ENCODE assay signal across 27 cellular contexts in genomic region chr20:4476903-4477302, GRCh38.
A peak's percentile ranks its signal among the peaks of the same experiment; 100 is the strongest.
DNase-seq lines count a peak whose midpoint lies in the region; ATAC-seq, FAIRE-seq and TF ChIP-seq lines count a peak whose summit lies in the region.
"Had no signal": no experiment of that assay in that cellular context is flagged by ENCODE, and none has a peak within 500 bp of the region (broad histone marks: within the 10 kb centered on the region; RNA-seq: fewer than 3 reads in every experiment).

No MANE protein-coding gene starts in this region.

- no peak for FAIRE-seq in astrocyte (lab: Jason Lieb, UNC)
- FAIRE-seq: GM19239 had no signal

- no peak overlapping the region for H3K9ac ChIP-seq in astrocyte (ENCODE audit: low read length)

- no peak overlapping the region for H3K4me3 Mint-ChIP-seq in astrocyte (ENCODE audit: unreplicated experiment)
- H3K4me3 Mint-ChIP-seq in activated T-helper 17 cell treated with anti-CD3 and anti-CD28 coated beads, Interleukin-2, amount 50 U/mL, for 72 hours = no peak overlapping the region
- H3K4me3 Mint-ChIP-seq: activated CD4-positive, alpha-beta T cell treated with anti-CD3 and anti-CD28 coated beads for 36 hours; activated CD8-positive, alpha-beta memory T cell treated with anti-CD3 and anti-CD28 coated beads, Interleukin-2, amount 10 ng/mL, durations not matched to agents 7 days and 5 days; activated naive CD4-positive, alpha-beta T cell treated with anti-CD3 and anti-CD28 coated beads, Interleukin-2, amount 10 ng/mL, durations not matched to agents 7 days and 5 days; naive thymus-derived CD4-positive, alpha-beta T cell; stimulated activated naive B cell treated with anti-CD40 and anti-IgM and Interleukin-4, amounts not matched to agents 10 μg/mL and 1 μg/mL and 100 μg/mL, for 72 hours; T-helper 17 cell had no signal

- H3K4me1 ChIP-seq in astrocyte (ENCODE audit: insufficient read depth, low read length) = no peaks in the 10 kb centered on the region
- H3K4me1 ChIP-seq: heart left ventricle, Peyer's patch had no signal

- H3K27ac Mint-ChIP-seq in astrocyte (ENCODE audit: unreplicated experiment) = no peak overlapping the region
- no peak overlapping the region for H3K27ac Mint-ChIP-seq in activated T-helper 17 cell treated with anti-CD3 and anti-CD28 coated beads, Interleukin-2, amount 50 U/mL, for 72 hours
- H3K27ac Mint-ChIP-seq: activated CD4-positive, alpha-beta T cell treated with anti-CD3 and anti-CD28 coated beads for 36 hours; activated CD8-positive, alpha-beta memory T cell treated with anti-CD3 and anti-CD28 coated beads, Interleukin-2, amount 10 ng/mL, durations not matched to agents 7 days and 5 days; activated naive CD4-positive, alpha-beta T cell treated with anti-CD3 and anti-CD28 coated beads, Interleukin-2, amount 10 ng/mL, durations not matched to agents 7 days and 5 days; naive thymus-derived CD4-positive, alpha-beta T cell; stimulated activated naive B cell treated with anti-CD40 and anti-IgM and Interleukin-4, amounts not matched to agents 10 μg/mL and 1 μg/mL and 100 μg/mL, for 72 hours; T-helper 17 cell had no signal

- H3K79me2 ChIP-seq in astrocyte (ENCODE audit: insufficient read depth, low read length) = no peaks in the 10 kb centered on the region

- no peaks in the 10 kb centered on the region for H3K9me3 ChIP-seq in astrocyte (ENCODE audit: insufficient read depth, low read depth, low read length)
- H3K9me3 ChIP-seq: heart left ventricle, Peyer's patch had no signal

- H3K4me3 ChIP-seq in astrocyte (ENCODE audit: insufficient read depth, low read depth, low read length) = no peak overlapping the region
- H3K4me3 ChIP-seq: heart left ventricle, Peyer's patch had no signal

- H3K9me3 Mint-ChIP-seq in astrocyte (ENCODE audit: unreplicated experiment) = peaks cover 2% of the 10 kb centered on the region
- H3K9me3 Mint-ChIP-seq in activated T-helper 17 cell treated with anti-CD3 and anti-CD28 coated beads, Interleukin-2, amount 50 U/mL, for 72 hours = no peaks in the 10 kb centered on the region
- H3K9me3 Mint-ChIP-seq: activated naive CD4-positive, alpha-beta T cell treated with anti-CD3 and anti-CD28 coated beads, Interleukin-2, amount 10 ng/mL, durations not matched to agents 7 days and 5 days; stimulated activated naive B cell treated with anti-CD40 and anti-IgM and Interleukin-4, amounts not matched to agents 10 μg/mL and 1 μg/mL and 100 μg/mL, for 72 hours had no signal

- no peaks in the 10 kb centered on the region for H3K27me3 ChIP-seq in astrocyte (ENCODE audit: insufficient read depth, low read length)
- H3K27me3 ChIP-seq: Peyer's patch had no signal

- H3K36me3 Mint-ChIP-seq in astrocyte (ENCODE audit: low read depth, unreplicated experiment) = no peaks in the 10 kb centered on the region
- H3K36me3 Mint-ChIP-seq in activated T-helper 17 cell treated with anti-CD3 and anti-CD28 coated beads, Interleukin-2, amount 50 U/mL, for 72 hours (ENCODE audit: low read depth) = no peaks in the 10 kb centered on the region
- H3K36me3 Mint-ChIP-seq: activated CD8-positive, alpha-beta memory T cell treated with anti-CD3 and anti-CD28 coated beads, Interleukin-2, amount 10 ng/mL, durations not matched to agents 7 days and 5 days; activated naive CD4-positive, alpha-beta T cell treated with anti-CD3 and anti-CD28 coated beads, Interleukin-2, amount 10 ng/mL, durations not matched to agents 7 days and 5 days; naive thymus-derived CD4-positive, alpha-beta T cell; stimulated activated naive B cell treated with anti-CD40 and anti-IgM and Interleukin-4, amounts not matched to agents 10 μg/mL and 1 μg/mL and 100 μg/mL, for 72 hours had no signal

- in situ Hi-C loops in Caki2 (cut with HindIII; ENCODE audit: low pct_unique_long_range_greater_than_20kb, low sequenced_read_pairs) = no loop called here

- H3K4me1 Mint-ChIP-seq in astrocyte (ENCODE audit: low read depth, unreplicated experiment) = no peaks in the 10 kb centered on the region
- H3K4me1 Mint-ChIP-seq in activated T-helper 17 cell treated with anti-CD3 and anti-CD28 coated beads, Interleukin-2, amount 50 U/mL, for 72 hours = no peaks in the 10 kb centered on the region
- H3K4me1 Mint-ChIP-seq: activated CD4-positive, alpha-beta T cell treated with anti-CD3 and anti-CD28 coated beads for 36 hours; activated CD8-positive, alpha-beta memory T cell treated with anti-CD3 and anti-CD28 coated beads, Interleukin-2, amount 10 ng/mL, durations not matched to agents 7 days and 5 days; activated naive CD4-positive, alpha-beta T cell treated with anti-CD3 and anti-CD28 coated beads, Interleukin-2, amount 10 ng/mL, durations not matched to agents 7 days and 5 days; stimulated activated naive B cell treated with anti-CD40 and anti-IgM and Interleukin-4, amounts not matched to agents 10 μg/mL and 1 μg/mL and 100 μg/mL, for 72 hours; T-helper 17 cell had no signal

- H3K4me2 ChIP-seq in astrocyte (ENCODE audit: low read length) = no peak overlapping the region

- no peak overlapping the region for H2AFZ ChIP-seq in astrocyte (ENCODE audit: low read depth, low read length)

- H3K27me3 Mint-ChIP-seq in astrocyte (ENCODE audit: low read depth, unreplicated experiment) = peaks cover 6% of the 10 kb centered on the region
- peaks cover 36% of the 10 kb centered on the region for H3K27me3 Mint-ChIP-seq in activated T-helper 17 cell treated with anti-CD3 and anti-CD28 coated beads, Interleukin-2, amount 50 U/mL, for 72 hours

- no peaks in the 10 kb centered on the region for H3K36me3 ChIP-seq in astrocyte (ENCODE audit: insufficient read depth, low read length)
- H3K36me3 ChIP-seq: heart left ventricle, Peyer's patch had no signal

- DNase-seq in A172 (ENCODE audit: low spot score) = peak; percentile 47
- DNase-seq in Caki2 (ENCODE audit: low read depth) = peak; percentile 26
- DNase-seq in astrocyte (ENCODE audit: low read depth) = peak; percentile 29
- DNase-seq in midbrain (lab: John Stamatoyannopoulos, UW) = peak; percentile 8
- DNase-seq in NCI-H2107 treated with DMSO at 0.1 percent for 48 hours (lab: John Stamatoyannopoulos, UW; ENCODE audit: unreplicated experiment) = no peak
- no peak for DNase-seq in activated CD4-positive, CD25-positive, alpha-beta regulatory T cell (lab: John Stamatoyannopoulos, UW)
- DNase-seq: activated CD4-positive, alpha-beta T cell treated with anti-CD3 and anti-CD28 coated beads for 36 hours; activated CD8-positive, alpha-beta memory T cell treated with anti-CD3 and anti-CD28 coated beads, Interleukin-2, amount 10 ng/mL, durations not matched to agents 7 days and 5 days; activated naive CD4-positive, alpha-beta T cell treated with anti-CD3 and anti-CD28 coated beads, Interleukin-2, amount 10 ng/mL, durations not matched to agents 7 days and 5 days; HCEC 1CT; heart left ventricle; KG1; mesendoderm; MV-4-11; naive thymus-derived CD4-positive, alpha-beta T cell; NCI-H146; NCI-H2171 treated with DMSO at 0.1 percent for 48 hours; NCI-H526; occipital lobe; Peyer's patch; stimulated activated CD4-positive, alpha-beta T cell treated with anti-CD3 and anti-CD28 coated beads, Interleukin-12 subunit alpha, Interleukin-12 subunit beta, amount 100 ng/mL, for 4 hours; stimulated activated CD4-positive, alpha-beta T cell treated with anti-CD3 and anti-CD28 coated beads, Interleukin-4, amount 100 ng/mL, for 24 hours; stimulated activated naive B cell treated with anti-CD40 and anti-IgM and Interleukin-4, amounts not matched to agents 10 μg/mL and 1 μg/mL and 100 μg/mL, for 72 hours; T-helper 17 cell had no signal

- no peak overlapping the region for H3K27ac ChIP-seq in astrocyte (ENCODE audit: low read depth, low read length)
- H3K27ac ChIP-seq: heart left ventricle, Peyer's patch had no signal

- H4K20me1 ChIP-seq in astrocyte (ENCODE audit: insufficient read depth, low read length) = no peaks in the 10 kb centered on the region

- no peak for ATAC-seq in HG02885 (IDR thresholded peaks at IDR 0.05; ENCODE audit: poor library complexity, unreplicated experiment)
- no peak for ATAC-seq in activated T-helper 17 cell treated with anti-CD3 and anti-CD28 coated beads, Interleukin-2, amount 50 U/mL, for 72 hours (replicated peaks)
- ATAC-seq: activated CD4-positive, alpha-beta T cell treated with anti-CD3 and anti-CD28 coated beads for 36 hours; activated CD8-positive, alpha-beta memory T cell treated with anti-CD3 and anti-CD28 coated beads, Interleukin-2, amount 10 ng/mL, durations not matched to agents 7 days and 5 days; naive thymus-derived CD4-positive, alpha-beta T cell; stimulated activated naive B cell treated with anti-CD40 and anti-IgM and Interleukin-4, amounts not matched to agents 10 μg/mL and 1 μg/mL and 100 μg/mL, for 72 hours; T-helper 17 cell had no signal

- no peak for TF ChIP-seq CTCF in astrocyte (IDR thresholded peaks at IDR 0.05; ENCODE audit: insufficient read depth, low read depth, low read length)

Comparison
In these comparisons a context has a peak if more than half of its experiments do, and no peak if none do; other contexts are left out.
1. DNase-seq: peak in A172 (single experiment), Caki2 (single experiment), astrocyte (single experiment) and midbrain (single experiment); none in NCI-H2107 treated with DMSO at 0.1 percent for 48 hours (single experiment) and activated CD4-positive, CD25-positive, alpha-beta regulatory T cell (0 of 4).